In the genomic region with DNA sequence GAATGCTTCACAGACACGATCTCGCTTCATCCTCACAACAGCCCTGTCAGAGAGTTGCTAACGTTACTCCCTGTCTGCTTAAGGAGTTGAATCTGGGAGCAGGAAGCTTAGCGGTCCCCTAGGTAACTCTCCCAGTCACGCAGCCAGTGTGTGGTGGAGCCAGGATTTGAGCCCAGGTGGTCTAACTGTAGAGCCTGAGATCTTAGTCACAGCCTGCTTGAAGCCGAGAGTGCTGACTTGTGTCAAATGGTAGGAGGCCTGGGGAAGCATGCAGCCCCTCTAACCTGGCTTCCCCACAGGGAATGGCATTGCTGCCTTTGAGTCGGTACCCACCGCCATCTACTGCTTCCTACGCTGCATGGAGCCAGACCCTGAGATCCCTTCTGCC, we compare ENCODE assay signal across 18 cellular contexts. TPM values are rescaled to one million over a fixed set of nuclear protein-coding genes. Genes with fewer than 3 reads are reported as not detected.
A peak's percentile ranks its signal among the peaks of the same experiment; 100 is the strongest.
DNase-seq lines count a peak whose midpoint lies in the region; ATAC-seq and TF ChIP-seq lines count a peak whose summit lies in the region.
"Had no signal": no experiment of that assay in that cellular context is flagged by ENCODE, and none has a peak within 500 bp of the region (broad histone marks: within the 10 kb centered on the region; RNA-seq: fewer than 3 reads in every experiment).

No MANE protein-coding gene starts in this region.

- H3K27me3 ChIP-seq in heart left ventricle = no peaks in the 10 kb centered on the region
- H3K27me3 ChIP-seq in sigmoid colon = no peaks in the 10 kb centered on the region

- no peak overlapping the region for H3K27ac Mint-ChIP-seq in chondrocyte (ENCODE audit: unreplicated experiment)
- H3K27ac Mint-ChIP-seq: HFFc6 had no signal

- H3K27ac ChIP-seq in heart left ventricle (no peak overlapping the region), sigmoid colon (no peak overlapping the region)
- H3K27ac ChIP-seq: PC-9 had no signal

- peaks cover 17% of the 10 kb centered on the region for H3K4me1 Mint-ChIP-seq in chondrocyte (ENCODE audit: low read depth)

- peaks cover 4 to 57% (median 48%) of the 10 kb centered on the region in 9 donors for H3K36me3 ChIP-seq in heart left ventricle
- peaks cover 13 to 56% (median 31%) of the 10 kb centered on the region in 4 donors for H3K36me3 ChIP-seq in sigmoid colon

- no peaks in the 10 kb centered on the region for H3K27me3 Mint-ChIP-seq in chondrocyte (ENCODE audit: low read depth)

- ATAC-seq in left ventricle myocardium superior (no peak), heart left ventricle (no peak), GM19395 (IDR thresholded peaks at IDR 0.05; ENCODE audit: unreplicated experiment) (no peak)

- no peaks in the 10 kb centered on the region for H3K9me3 ChIP-seq in heart left ventricle
- no peaks in the 10 kb centered on the region for H3K9me3 ChIP-seq in sigmoid colon
- H3K9me3 ChIP-seq: Caco-2 had no signal

- TF ChIP-seq POLR2A in heart left ventricle (IDR thresholded peaks at IDR 0.05) (no peak), sigmoid colon (IDR thresholded peaks at IDR 0.05) (no peak)

- no peaks in the 10 kb centered on the region for H3K9me3 Mint-ChIP-seq in chondrocyte (ENCODE audit: low read depth)
- H3K9me3 Mint-ChIP-seq: HFFc6 had no signal

- TF ChIP-seq CTCF in heart left ventricle (IDR thresholded peaks at IDR 0.05) (no peak), chondrocyte (IDR thresholded peaks at IDR 0.05) (no peak), sigmoid colon (IDR thresholded peaks at IDR 0.05) (no peak)

- peak; percentile 5 for DNase-seq in left ventricle myocardium superior
- DNase-seq in heart left ventricle = no peak
- DNase-seq in chondrocyte (ENCODE audit: low spot score) = peak; percentile 26
- peak; percentile 46 for DNase-seq in sigmoid colon
- DNase-seq in SW480 (ENCODE audit: low spot score) = no peak
- no peak for DNase-seq in NCI-H146 treated with DMSO at 0.1 percent for 48 hours (lab: John Stamatoyannopoulos, UW; ENCODE audit: unreplicated experiment)
- DNase-seq: Caco-2, DMS53, HFFc6, KG1, NCI-H1417 treated with DMSO at 0.1 percent for 48 hours, NCI-H2029 treated with DMSO at 0.1 percent for 48 hours, NCI-H2171 treated with DMSO at 0.1 percent for 48 hours, NCI-H748 treated with DMSO at 0.1 percent for 48 hours, PC-9 had no signal

- H3K4me1 ChIP-seq in heart left ventricle (peaks cover 0 to 61% (median 31%) of the 10 kb centered on the region in 12 donors), sigmoid colon (peaks cover 0 to 32% (median 22%) of the 10 kb centered on the region in 4 donors)
- H3K4me1 ChIP-seq: Caco-2 had no signal

- no peak overlapping the region for H3K4me3 ChIP-seq in heart left ventricle
- no peak overlapping the region for H3K4me3 ChIP-seq in sigmoid colon
- H3K4me3 ChIP-seq: PC-9 had no signal

- H3K36me3 Mint-ChIP-seq in chondrocyte (ENCODE audit: low read depth) = peaks cover 11% of the 10 kb centered on the region

- no peak for TF ChIP-seq EP300 in sigmoid colon (IDR thresholded peaks at IDR 0.05)

- H3K4me3 Mint-ChIP-seq in chondrocyte (ENCODE audit: unreplicated experiment) = no peak overlapping the region
- H3K4me3 Mint-ChIP-seq: HFFc6 had no signal

- WGBS in heart left ventricle, 4 donors = 91 to 96% (median 93%) methylated on average over 9 of the region's 9 CpGs
- 82 to 91% methylated on average over 9 of the region's 9 CpGs for WGBS in sigmoid colon, 2 donors

- intact Hi-C loops in left ventricle myocardium superior (cut with micrococcal nuclease) (loop anchor here (10.0 kb wide), 1 partner anchor 322 kb away; no protein-coding TSS in a partner anchor), heart left ventricle (cut with DNase I) (no loop called here), sigmoid colon (cut with DNase I) (no loop called here)

RNA-seq across cellular contexts. Expression of a gene that starts 4.1 kb away (rescaled TPM):
- total RNA-seq in left ventricle myocardium superior (16.9 TPM), heart left ventricle (10 to 100 TPM; 11.3 to 49.0 (median 16.9) TPM), chondrocyte (24.0 to 26.9 TPM (median 26.8 TPM) in 3 replicates), sigmoid colon (10 to 100 TPM; 24.3 to 49.6 (median 37.0) TPM)
- polyA plus RNA-seq in heart left ventricle (10 to 100 TPM; 23.2 to 31.2 TPM), sigmoid colon (10 to 100 TPM; 21.6 to 30.0 (median 29.6) TPM)

RNA-seq across cellular contexts. Expression of a gene that starts 8.9 kb away (rescaled TPM):
- total RNA-seq in left ventricle myocardium superior (not detected), heart left ventricle (under 1 TPM in 3 of 9 donors, not detected in 6; 0.17 to 0.23 (median 0.20) TPM), chondrocyte (0.17 TPM in 1 of 3 replicates, not detected in the others), sigmoid colon (under 1 TPM in 1 of 4 donors, not detected in 3; 0.33 TPM)
- polyA plus RNA-seq in heart left ventricle (under 1 TPM in 1 of 2 donors, not detected in 1; 0.07 TPM), sigmoid colon (under 1 TPM in 1 of 3 donors, not detected in 2; 0.19 TPM)
- total RNA-seq: Caco-2, H4, HFFc6, NCI-H460 had no signal

RNA-seq across cellular contexts. Expression of a gene that starts 32.2 kb away (rescaled TPM):
- total RNA-seq in left ventricle myocardium superior (0.67 TPM), heart left ventricle (1 to 10 TPM in 5 of 9 donors, under 1 TPM in 4; 0.33 to 2.6 (median 1.1) TPM), chondrocyte (10.8 to 18.1 TPM (median 17.4 TPM) in 3 replicates), sigmoid colon (10 to 100 TPM in 1 of 4 donors, 1 to 10 TPM in 3; 1.8 to 13.0 (median 4.3) TPM)
- polyA plus RNA-seq in heart left ventricle (under 1 TPM; 0.34 to 0.53 TPM), sigmoid colon (1 to 10 TPM in 2 of 3 donors, under 1 TPM in 1; 0.60 to 3.2 (median 2.4) TPM)

RNA-seq across cellular contexts. Expression of a gene that starts 56.5 kb away (rescaled TPM):
- 57.8 TPM for total RNA-seq in left ventricle myocardium superior
- 10 to 100 TPM; 45.3 to 77.2 (median 52.9) TPM for total RNA-seq in heart left ventricle
- polyA plus RNA-seq in heart left ventricle = 10 to 100 TPM; 40.8 to 89.6 TPM
- 67.7 to 74.5 TPM (median 69.7 TPM) in 3 replicates for total RNA-seq in chondrocyte
- 100 to 1,000 TPM; 108 to 177 (median 129) TPM for total RNA-seq in sigmoid colon
- polyA plus RNA-seq in sigmoid colon = 100 to 1,000 TPM in 1 of 3 donors, 10 to 100 TPM in 2; 75.1 to 102 (median 80.9) TPM

Comparison
In these comparisons a context has a peak if more than half of its experiments do, and no peak if none do; other contexts are left out.
1. DNase-seq: peak in left ventricle myocardium superior (single experiment), chondrocyte (single experiment) and sigmoid colon (single experiment); none in heart left ventricle (0 of 5), SW480 (single experiment) and NCI-H146 treated with DMSO at 0.1 percent for 48 hours (single experiment).